ENCODE assay signal across 11 cellular contexts in the genomic region with DNA sequence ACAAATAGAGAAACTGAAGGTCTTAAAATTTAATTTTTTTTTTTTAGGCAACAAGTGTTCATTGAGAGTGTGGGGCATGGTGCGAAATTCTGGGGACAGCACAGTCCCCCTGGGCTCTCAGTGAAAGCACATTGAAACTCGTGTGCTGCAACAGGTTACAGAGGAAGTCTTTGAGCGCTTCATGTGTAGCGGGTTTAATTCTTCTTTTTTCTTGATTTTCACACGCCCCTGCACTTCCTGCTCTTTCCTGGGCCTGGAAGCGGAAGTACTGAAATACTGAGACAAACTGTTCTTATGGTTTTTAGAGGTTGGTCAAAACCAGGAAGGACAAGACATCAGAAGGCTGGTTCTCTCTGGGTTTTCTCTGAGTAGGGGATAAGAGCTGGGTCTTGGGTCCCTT.
DNase-seq lines count a peak whose midpoint lies in the region; ATAC-seq and TF ChIP-seq lines count a peak whose summit lies in the region.
"Had no signal": no experiment of that assay in that cellular context is flagged by ENCODE, and none has a peak within 500 bp of the region (broad histone marks: within the 10 kb centered on the region; RNA-seq: fewer than 3 reads in every experiment).

No MANE protein-coding gene starts in this region.

- no peak overlapping the region for H2BK5ac ChIP-seq in mesenchymal stem cell (ENCODE audit: low read depth, low read length, poor library complexity, severe bottlenecking)

- H3K4me1 ChIP-seq in BLaER1 treated with 17β-estradiol and CSF1 and Interleukin-3, amounts not matched to agents 10 nM and 100 nM: peaks cover 93 to 100% (median 98%) of the 10 kb centered on the region in 10 experiments
- H3K4me1 ChIP-seq in left lung (peaks cover 28 to 97% of the 10 kb centered on the region in 2 donors), mesenchymal stem cell (ENCODE audit: control insufficient read depth, insufficient read depth, low read depth, low read length) (peaks cover 2% of the 10 kb centered on the region)

- peaks cover 0 to 4% (median 0%) of the 10 kb centered on the region in 3 donors for H3K9me3 Mint-ChIP-seq in T-cell
- H3K9me3 Mint-ChIP-seq in MCF 10A (ENCODE audit: unreplicated experiment): no peaks in the 10 kb centered on the region
- H3K9me3 Mint-ChIP-seq: GM23338 had no signal

- POLR2A ChIA-PET in T-cell (lab: Charles Lee) (no interaction called here), MCF 10A (lab: Yijun Ruan, JAX) (interaction anchor here (0.9 kb wide), 1 partner anchor 24 kb away, joined by 3 read pairs; no protein-coding TSS in a partner anchor)

- H2AFZ ChIP-seq in mesenchymal stem cell (ENCODE audit: low read depth, low read length): no peak overlapping the region

- peak overlapping the region in 8 of 10 experiments; percentile 6 to 36 (median 20); a peak in 9 of 20 replicates for H3K4me3 ChIP-seq in BLaER1 treated with 17β-estradiol and CSF1 and Interleukin-3, amounts not matched to agents 10 nM and 100 nM
- H3K4me3 ChIP-seq in left lung: no peak overlapping the region
- H3K4me3 ChIP-seq in H7 (ENCODE audit: insufficient read depth, low read depth, low read length): no peak overlapping the region
- H3K4me3 ChIP-seq in mesenchymal stem cell (ENCODE audit: insufficient read depth in 1 of 2, low read depth in 1 of 2, low read length in 2 of 2): no peak overlapping the region
- H3K4me3 ChIP-seq: GM23338, thoracic aorta had no signal

- no peak for TF ChIP-seq CTCF in left lung (IDR thresholded peaks at IDR 0.05)
- TF ChIP-seq CTCF in MCF 10A (IDR thresholded peaks at IDR 0.05; ENCODE audit: unreplicated experiment): no peak

- no peak overlapping the region for H2BK15ac ChIP-seq in mesenchymal stem cell (ENCODE audit: low read depth, poor library complexity, severe bottlenecking)

- peak overlapping the region in 9 of 11 experiments; percentile 34 to 69 (median 54); a peak in 15 of 22 replicates for H3K9ac ChIP-seq in BLaER1 treated with 17β-estradiol and CSF1 and Interleukin-3, amounts not matched to agents 10 nM and 100 nM
- H3K9ac ChIP-seq in mesenchymal stem cell (ENCODE audit: low read length): no peak overlapping the region

- no peak overlapping the region for H4K8ac ChIP-seq in mesenchymal stem cell (ENCODE audit: low read length)

- H3K27ac Mint-ChIP-seq in T-cell (peak overlapping the region; percentile 89 to 95), MCF 10A (ENCODE audit: low read depth, unreplicated experiment) (no peak overlapping the region)
- H3K27ac Mint-ChIP-seq: GM23338 had no signal

- H3K27me3 Mint-ChIP-seq in T-cell (no peaks in the 10 kb centered on the region), MCF 10A (ENCODE audit: insufficient read depth, unreplicated experiment) (no peaks in the 10 kb centered on the region)

- H4K20me1 ChIP-seq in BLaER1 treated with 17β-estradiol and CSF1 and Interleukin-3, amounts not matched to agents 10 nM and 100 nM: no peaks in the 10 kb centered on the region

- peak overlapping the region; percentile 10 to 81 (median 78); a peak in 21 of 22 replicates for H3K27ac ChIP-seq in BLaER1 treated with 17β-estradiol and CSF1 and Interleukin-3, amounts not matched to agents 10 nM and 100 nM
- H3K27ac ChIP-seq in left lung (peak overlapping the region in 1 of 2 donors; percentile 93), mesenchymal stem cell (ENCODE audit: low read length, poor library complexity, severe bottlenecking) (no peak overlapping the region)
- H3K27ac ChIP-seq: thoracic aorta had no signal

- no peaks in the 10 kb centered on the region for H3K27me3 ChIP-seq in BLaER1 treated with 17β-estradiol and CSF1 and Interleukin-3, amounts not matched to agents 10 nM and 100 nM
- no peaks in the 10 kb centered on the region for H3K27me3 ChIP-seq in left lung
- H3K27me3 ChIP-seq in H7 (ENCODE audit: control insufficient read depth, insufficient read depth, low read length): no peaks in the 10 kb centered on the region
- no peaks in the 10 kb centered on the region for H3K27me3 ChIP-seq in mesenchymal stem cell (ENCODE audit: control insufficient read depth in 1 of 2, insufficient read depth in 1 of 2, low read length in 2 of 2)

- peak in 26 of 34 experiments; percentile 6 to 51 (median 18) for DNase-seq in T-cell
- DNase-seq in left lung: no peak
- no peak for DNase-seq in NCI-H2107 (lab: John Stamatoyannopoulos, UW)
- no peak for DNase-seq in H7
- DNase-seq in MCF 10A (ENCODE audit: unreplicated experiment): no peak
- DNase-seq in mesenchymal stem cell: no peak
- DNase-seq: stimulated activated CD4-positive, alpha-beta T cell treated with anti-CD3 and anti-CD28 coated beads, Interleukin-1b, Interleukin-23, amount 100 ng/mL, for 48 hours had no signal

- H3K36me3 Mint-ChIP-seq in T-cell: no peaks in the 10 kb centered on the region
- H3K36me3 Mint-ChIP-seq in MCF 10A (ENCODE audit: insufficient read depth, unreplicated experiment): no peaks in the 10 kb centered on the region

- no peak overlapping the region for H2BK120ac ChIP-seq in mesenchymal stem cell (ENCODE audit: low read depth, low read length)

- WGBS in mesenchymal stem cell: 95% methylated on average over 6 of the region's 6 CpGs

- peak overlapping the region in 1 of 2 experiments; percentile 40 for H2BK12ac ChIP-seq in mesenchymal stem cell (ENCODE audit: low read length in 2 of 2)

- no TSS peak for BruUV-seq in MCF 10A (replicated peaks; lab: Mats Ljungman, UMichigan)

- H3K4me3 Mint-ChIP-seq in T-cell: peak overlapping the region; percentile 10 to 54 (median 34)
- no peak overlapping the region for H3K4me3 Mint-ChIP-seq in MCF 10A (ENCODE audit: unreplicated experiment)
- H3K4me3 Mint-ChIP-seq: GM23338 had no signal

- CTCF ChIA-PET in T-cell (lab: Charles Lee) (interaction anchor here in 1 of 2 donors (0.7 to 1.0 kb wide), 2 partner anchors 24 to 129 kb away, joined by 3 to 5 read pairs; no protein-coding TSS in a partner anchor), MCF 10A (lab: Yijun Ruan, JAX) (interaction anchor here (0.6 to 1.7 kb wide), 3 partner anchors 11 to 86 kb away, joined by 5 to 7 read pairs (median 5); no protein-coding TSS in a partner anchor)

- peaks cover 0 to 19% (median 7%) of the 10 kb centered on the region in 11 experiments; a peak in 10 of 22 replicates for H3K9me3 ChIP-seq in BLaER1 treated with 17β-estradiol and CSF1 and Interleukin-3, amounts not matched to agents 10 nM and 100 nM (replicated peaks in 1 of 11)
- H3K9me3 ChIP-seq in left lung: no peaks in the 10 kb centered on the region
- H3K9me3 ChIP-seq in mesenchymal stem cell (ENCODE audit: control insufficient read depth, low read length): no peaks in the 10 kb centered on the region
- H3K9me3 ChIP-seq: thoracic aorta had no signal

- intact Hi-C loops in left lung (cut with DNase I): no loop called here
- intact Hi-C loops in MCF 10A (cut with micrococcal nuclease): no loop called here

- no peaks in the 10 kb centered on the region for H3K79me1 ChIP-seq in mesenchymal stem cell (replicated peaks; ENCODE audit: low read length, poor library complexity, severe bottlenecking)

- peak overlapping the region; percentile 77 to 92 (median 86) for H3K4me2 ChIP-seq in BLaER1 treated with 17β-estradiol and CSF1 and Interleukin-3, amounts not matched to agents 10 nM and 100 nM
- no peak overlapping the region for H3K4me2 ChIP-seq in mesenchymal stem cell (ENCODE audit: low read length, poor library complexity, severe bottlenecking)
- H3K4me2 ChIP-seq: GM23338 had no signal

- no peak overlapping the region for H3K18ac ChIP-seq in mesenchymal stem cell (ENCODE audit: low read depth in 1 of 2, low read length in 2 of 2)

- no peak overlapping the region for H3K14ac ChIP-seq in mesenchymal stem cell (ENCODE audit: low read length in 2 of 2)

- H3K23ac ChIP-seq in mesenchymal stem cell (ENCODE audit: low read length in 2 of 2): no peak overlapping the region

- H3K4ac ChIP-seq in mesenchymal stem cell (ENCODE audit: low read depth in 1 of 2, low read length in 2 of 2): peak overlapping the region in 1 of 2 experiments; percentile 26

- H4K91ac ChIP-seq in mesenchymal stem cell (ENCODE audit: low read length): no peak overlapping the region

- H3K4me1 Mint-ChIP-seq in T-cell: peaks cover 75 to 94% (median 84%) of the 10 kb centered on the region in 3 donors
- peaks cover 17% of the 10 kb centered on the region for H3K4me1 Mint-ChIP-seq in MCF 10A (ENCODE audit: insufficient read depth, unreplicated experiment)

- ATAC-seq in HG02759 (IDR thresholded peaks at IDR 0.05; ENCODE audit: unreplicated experiment): peak; percentile 18
- peak; percentile 43 to 69 (median 63) for ATAC-seq in T-cell (replicated peaks in 1 of 4)
- peak; percentile 15 for ATAC-seq in left lung
- ATAC-seq: GM23338 had no signal

- no peaks in the 10 kb centered on the region for H3K36me3 ChIP-seq in BLaER1 treated with 17β-estradiol and CSF1 and Interleukin-3, amounts not matched to agents 10 nM and 100 nM
- no peaks in the 10 kb centered on the region for H3K36me3 ChIP-seq in left lung
- H3K36me3 ChIP-seq in H7 (replicated peaks; ENCODE audit: control insufficient read depth, insufficient read depth, low read length): no peaks in the 10 kb centered on the region
- no peaks in the 10 kb centered on the region for H3K36me3 ChIP-seq in mesenchymal stem cell (ENCODE audit: control insufficient read depth in 1 of 2, insufficient read depth in 2 of 2, low read depth in 1 of 2, low read length in 2 of 2)
- H3K36me3 ChIP-seq: thoracic aorta had no signal

- H2AK5ac ChIP-seq in mesenchymal stem cell (ENCODE audit: low read length, severe bottlenecking): no peak overlapping the region

Comparison
In these comparisons a context has a peak if more than half of its experiments do, and no peak if none do; other contexts are left out.
1. H3K4me3 ChIP-seq: peak in BLaER1 treated with 17β-estradiol and CSF1 and Interleukin-3, amounts not matched to agents 10 nM and 100 nM (8 of 10); none in left lung (0 of 2), H7 (single experiment) and mesenchymal stem cell (0 of 2).
2. DNase-seq: peak in T-cell (26 of 34); none in left lung (0 of 2), NCI-H2107 (single experiment), H7 (single experiment), MCF 10A (single experiment) and mesenchymal stem cell (single experiment).
3. Peak in every context shown above with its lines, with median percentiles within 50 percentile points of each other: ATAC-seq.